In the genomic region with DNA sequence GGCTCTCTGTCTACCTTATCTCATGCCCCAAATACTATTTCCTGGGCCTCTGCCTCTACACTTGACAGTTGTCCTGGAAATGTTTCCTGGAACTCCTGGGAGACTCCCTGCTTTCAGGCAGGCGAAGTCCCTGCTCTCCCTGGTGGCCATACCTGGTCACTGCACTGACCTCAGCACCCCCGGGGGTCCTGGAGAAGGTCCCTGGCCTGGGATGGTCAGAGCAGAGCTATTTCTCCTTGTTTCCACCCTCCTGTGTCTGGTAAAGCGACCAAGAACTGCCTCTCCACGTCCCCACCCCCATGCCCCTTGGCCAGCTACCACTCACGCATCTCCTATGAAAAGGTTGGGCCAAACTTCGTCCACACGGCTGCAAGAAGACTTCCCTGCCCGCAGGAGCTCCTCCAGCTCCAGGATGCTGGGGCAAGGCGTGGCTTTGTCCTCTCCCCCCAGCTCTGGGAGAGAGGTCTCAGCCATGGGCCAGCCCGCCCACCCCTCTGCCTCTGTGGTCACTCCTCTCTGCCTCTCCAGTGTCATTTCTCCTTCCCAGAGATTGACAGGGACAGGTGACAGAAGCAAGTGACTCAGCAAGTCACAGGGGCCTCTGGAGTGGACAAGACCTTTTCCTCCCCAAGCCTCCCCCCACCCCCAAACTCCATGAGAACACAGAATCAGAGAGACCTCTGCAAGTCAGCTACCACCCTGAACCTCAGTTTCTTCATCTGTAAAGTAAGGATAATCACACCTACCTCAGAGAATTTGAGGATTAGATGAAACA, we compare ENCODE assay signal across 1 cellular context.
TF ChIP-seq lines count a peak whose summit lies in the region.

No MANE protein-coding gene starts in this region.

TF ChIP-seq in K562, 482 proteins besides CTCF, POLR2A, EP300 and RAD21 (continued from another document):
- no peak for TF ChIP-seq CTCFL (IDR thresholded peaks at IDR 0.05; ENCODE audit: borderline replicate concordance, insufficient read depth, low read depth, low read length, poor library complexity, severe bottlenecking)
- no peak for TF ChIP-seq DIDO1 (tag; IDR thresholded peaks at IDR 0.05; ENCODE audit: low read depth)
- TF ChIP-seq FOXA1 (IDR thresholded peaks at IDR 0.05; ENCODE audit: borderline replicate concordance) = no peak
- TF ChIP-seq FIP1L1 (IDR thresholded peaks at IDR 0.05; ENCODE audit: low read depth, low read length, poor library complexity, severe bottlenecking) = no peak
- TF ChIP-seq FOXK2 (conservative IDR thresholded peaks at IDR 0.05 in 1 of 2, IDR thresholded peaks at IDR 0.05 in 1 of 2; ENCODE audit: low read depth in 2 of 2) = peak; percentile 19 to 56; a peak in 3 of 4 replicates
- TF ChIP-seq PPARD (CRISPR knock-in tag; IDR thresholded peaks at IDR 0.05) = no peak
- peak; percentile 6; the same call in 1 of the 2 replicates for TF ChIP-seq MTA1 (IDR thresholded peaks at IDR 0.05; ENCODE audit: borderline replicate concordance)
- TF ChIP-seq MYBL2 (IDR thresholded peaks at IDR 0.05; ENCODE audit: low read depth) = no peak
- no peak for TF ChIP-seq MYBL2 (CRISPR knock-in tag; IDR thresholded peaks at IDR 0.05; ENCODE audit: borderline replicate concordance)
- no peak for TF ChIP-seq TCFL5 (CRISPR knock-in tag; conservative IDR thresholded peaks at IDR 0.05)
- peak in 1 of 2 experiments; percentile 76; a peak in 2 of 4 replicates for TF ChIP-seq RCOR1 (IDR thresholded peaks at IDR 0.05; ENCODE audit: borderline replicate concordance in 1 of 2, low read depth in 2 of 2, low read length in 2 of 2)
- peak; percentile 92 for TF ChIP-seq PRDM10 (IDR thresholded peaks at IDR 0.05; ENCODE audit: partially characterized antibody)
- TF ChIP-seq, protein P1, sequence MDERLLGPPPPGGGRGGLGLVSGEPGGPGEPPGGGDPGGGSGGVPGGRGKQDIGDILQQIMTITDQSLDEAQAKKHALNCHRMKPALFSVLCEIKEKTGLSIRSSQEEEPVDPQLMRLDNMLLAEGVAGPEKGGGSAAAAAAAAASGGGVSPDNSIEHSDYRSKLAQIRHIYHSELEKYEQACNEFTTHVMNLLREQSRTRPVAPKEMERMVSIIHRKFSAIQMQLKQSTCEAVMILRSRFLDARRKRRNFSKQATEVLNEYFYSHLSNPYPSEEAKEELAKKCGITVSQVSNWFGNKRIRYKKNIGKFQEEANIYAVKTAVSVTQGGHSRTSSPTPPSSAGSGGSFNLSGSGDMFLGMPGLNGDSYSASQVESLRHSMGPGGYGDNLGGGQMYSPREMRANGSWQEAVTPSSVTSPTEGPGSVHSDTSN (CRISPR knock-in tag; IDR thresholded peaks at IDR 0.05; ENCODE audit: low read depth) = peak; percentile 82
- TF ChIP-seq, protein P1 (tag; conservative IDR thresholded peaks at IDR 0.05; ENCODE audit: low read depth) = peak; percentile 93
- peak; percentile 58; the same call in 1 of the 2 replicates for TF ChIP-seq USF2 (CRISPR knock-in tag; IDR thresholded peaks at IDR 0.05)
- TF ChIP-seq ATF7 (IDR thresholded peaks at IDR 0.05) = peak; percentile 80
- no peak for TF ChIP-seq GTF2E2 (tag; IDR thresholded peaks at IDR 0.05)
- TF ChIP-seq ELF4 (CRISPR knock-in tag; IDR thresholded peaks at IDR 0.05) = no peak
- TF ChIP-seq SP2 (IDR thresholded peaks at IDR 0.05; ENCODE audit: extremely low read depth, low read depth, low read length, poor library complexity, severe bottlenecking) = no peak
- TF ChIP-seq, protein P2, sequence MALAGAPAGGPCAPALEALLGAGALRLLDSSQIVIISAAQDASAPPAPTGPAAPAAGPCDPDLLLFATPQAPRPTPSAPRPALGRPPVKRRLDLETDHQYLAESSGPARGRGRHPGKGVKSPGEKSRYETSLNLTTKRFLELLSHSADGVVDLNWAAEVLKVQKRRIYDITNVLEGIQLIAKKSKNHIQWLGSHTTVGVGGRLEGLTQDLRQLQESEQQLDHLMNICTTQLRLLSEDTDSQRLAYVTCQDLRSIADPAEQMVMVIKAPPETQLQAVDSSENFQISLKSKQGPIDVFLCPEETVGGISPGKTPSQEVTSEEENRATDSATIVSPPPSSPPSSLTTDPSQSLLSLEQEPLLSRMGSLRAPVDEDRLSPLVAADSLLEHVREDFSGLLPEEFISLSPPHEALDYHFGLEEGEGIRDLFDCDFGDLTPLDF (CRISPR knock-in tag; IDR thresholded peaks at IDR 0.05) = no peak
- peak; percentile 61; the same call in 1 of the 2 replicates for TF ChIP-seq TARDBP (IDR thresholded peaks at IDR 0.05)
- TF ChIP-seq MBD2 (IDR thresholded peaks at IDR 0.05; ENCODE audit: borderline replicate concordance, low read depth) = 0 out of 2 replicates have a peak, but pooled peaks have one; percentile 55
- peak; percentile 98 for TF ChIP-seq C11orf30 (IDR thresholded peaks at IDR 0.05; ENCODE audit: low read depth)
- peak in 2 of 3 experiments; percentile 5 to 36 for TF ChIP-seq YY1 (IDR thresholded peaks at IDR 0.05; ENCODE audit: borderline replicate concordance in 1 of 3, control insufficient read depth in 1 of 3, extremely low read depth in 1 of 3, insufficient read depth in 3 of 3, insufficient read length in 1 of 3, insufficient replicate concordance in 2 of 3, low read depth in 1 of 3, low read length in 2 of 3)
- no peak for TF ChIP-seq PRMT5 (CRISPR knock-in tag; IDR thresholded peaks at IDR 0.05)
- peak; percentile 11; the same call in 1 of the 2 replicates for TF ChIP-seq RB1 (IDR thresholded peaks at IDR 0.05; ENCODE audit: low read depth)
- TF ChIP-seq RBM34 (IDR thresholded peaks at IDR 0.05; ENCODE audit: borderline replicate concordance, insufficient read depth, low read length) = no peak
- TF ChIP-seq ZNF41 (CRISPR knock-in tag; conservative IDR thresholded peaks at IDR 0.05) = no peak
- TF ChIP-seq, protein P3, sequence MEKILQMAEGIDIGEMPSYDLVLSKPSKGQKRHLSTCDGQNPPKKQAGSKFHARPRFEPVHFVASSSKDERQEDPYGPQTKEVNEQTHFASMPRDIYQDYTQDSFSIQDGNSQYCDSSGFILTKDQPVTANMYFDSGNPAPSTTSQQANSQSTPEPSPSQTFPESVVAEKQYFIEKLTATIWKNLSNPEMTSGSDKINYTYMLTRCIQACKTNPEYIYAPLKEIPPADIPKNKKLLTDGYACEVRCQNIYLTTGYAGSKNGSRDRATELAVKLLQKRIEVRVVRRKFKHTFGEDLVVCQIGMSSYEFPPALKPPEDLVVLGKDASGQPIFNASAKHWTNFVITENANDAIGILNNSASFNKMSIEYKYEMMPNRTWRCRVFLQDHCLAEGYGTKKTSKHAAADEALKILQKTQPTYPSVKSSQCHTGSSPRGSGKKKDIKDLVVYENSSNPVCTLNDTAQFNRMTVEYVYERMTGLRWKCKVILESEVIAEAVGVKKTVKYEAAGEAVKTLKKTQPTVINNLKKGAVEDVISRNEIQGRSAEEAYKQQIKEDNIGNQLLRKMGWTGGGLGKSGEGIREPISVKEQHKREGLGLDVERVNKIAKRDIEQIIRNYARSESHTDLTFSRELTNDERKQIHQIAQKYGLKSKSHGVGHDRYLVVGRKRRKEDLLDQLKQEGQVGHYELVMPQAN (IDR thresholded peaks at IDR 0.05; ENCODE audit: borderline replicate concordance) = peak; percentile 7; the same call in 1 of the 2 replicates
- TF ChIP-seq, protein P4, sequence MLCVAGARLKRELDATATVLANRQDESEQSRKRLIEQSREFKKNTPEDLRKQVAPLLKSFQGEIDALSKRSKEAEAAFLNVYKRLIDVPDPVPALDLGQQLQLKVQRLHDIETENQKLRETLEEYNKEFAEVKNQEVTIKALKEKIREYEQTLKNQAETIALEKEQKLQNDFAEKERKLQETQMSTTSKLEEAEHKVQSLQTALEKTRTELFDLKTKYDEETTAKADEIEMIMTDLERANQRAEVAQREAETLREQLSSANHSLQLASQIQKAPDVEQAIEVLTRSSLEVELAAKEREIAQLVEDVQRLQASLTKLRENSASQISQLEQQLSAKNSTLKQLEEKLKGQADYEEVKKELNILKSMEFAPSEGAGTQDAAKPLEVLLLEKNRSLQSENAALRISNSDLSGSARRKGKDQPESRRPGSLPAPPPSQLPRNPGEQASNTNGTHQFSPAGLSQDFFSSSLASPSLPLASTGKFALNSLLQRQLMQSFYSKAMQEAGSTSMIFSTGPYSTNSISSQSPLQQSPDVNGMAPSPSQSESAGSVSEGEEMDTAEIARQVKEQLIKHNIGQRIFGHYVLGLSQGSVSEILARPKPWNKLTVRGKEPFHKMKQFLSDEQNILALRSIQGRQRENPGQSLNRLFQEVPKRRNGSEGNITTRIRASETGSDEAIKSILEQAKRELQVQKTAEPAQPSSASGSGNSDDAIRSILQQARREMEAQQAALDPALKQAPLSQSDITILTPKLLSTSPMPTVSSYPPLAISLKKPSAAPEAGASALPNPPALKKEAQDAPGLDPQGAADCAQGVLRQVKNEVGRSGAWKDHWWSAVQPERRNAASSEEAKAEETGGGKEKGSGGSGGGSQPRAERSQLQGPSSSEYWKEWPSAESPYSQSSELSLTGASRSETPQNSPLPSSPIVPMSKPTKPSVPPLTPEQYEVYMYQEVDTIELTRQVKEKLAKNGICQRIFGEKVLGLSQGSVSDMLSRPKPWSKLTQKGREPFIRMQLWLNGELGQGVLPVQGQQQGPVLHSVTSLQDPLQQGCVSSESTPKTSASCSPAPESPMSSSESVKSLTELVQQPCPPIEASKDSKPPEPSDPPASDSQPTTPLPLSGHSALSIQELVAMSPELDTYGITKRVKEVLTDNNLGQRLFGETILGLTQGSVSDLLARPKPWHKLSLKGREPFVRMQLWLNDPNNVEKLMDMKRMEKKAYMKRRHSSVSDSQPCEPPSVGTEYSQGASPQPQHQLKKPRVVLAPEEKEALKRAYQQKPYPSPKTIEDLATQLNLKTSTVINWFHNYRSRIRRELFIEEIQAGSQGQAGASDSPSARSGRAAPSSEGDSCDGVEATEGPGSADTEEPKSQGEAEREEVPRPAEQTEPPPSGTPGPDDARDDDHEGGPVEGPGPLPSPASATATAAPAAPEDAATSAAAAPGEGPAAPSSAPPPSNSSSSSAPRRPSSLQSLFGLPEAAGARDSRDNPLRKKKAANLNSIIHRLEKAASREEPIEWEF (CRISPR knock-in tag; IDR thresholded peaks at IDR 0.05) = 0 out of 2 replicates have a peak, but pooled peaks have one; percentile 61
- no peak for TF ChIP-seq ZNF57 (CRISPR knock-in tag; IDR thresholded peaks at IDR 0.05)
